In genomic region chr3:3125977-3126376, GRCh38 we compare ENCODE assay signal across 8 cellular contexts. TPM values are rescaled to one million over a fixed set of nuclear protein-coding genes. Genes with fewer than 3 reads are reported as not detected.
DNase-seq lines count a peak whose midpoint lies in the region; ATAC-seq, FAIRE-seq and TF ChIP-seq lines count a peak whose summit lies in the region.

No MANE protein-coding gene starts in this region.

- H3K36me3 Mint-ChIP-seq in Caco-2 (ENCODE audit: insufficient read depth, unreplicated experiment) = peaks cover 43% of the 10 kb centered on the region

- peak overlapping the region; percentile 99 for H3K4me3 Mint-ChIP-seq in Caco-2 (ENCODE audit: unreplicated experiment)

- TF ChIP-seq POLR2A in Peyer's patch (IDR thresholded peaks at IDR 0.05) = no peak

- TSS peak; percentile 85 for BruUV-seq in Caco-2 (replicated peaks; lab: Mats Ljungman, UMichigan)

- no peaks in the 10 kb centered on the region for H3K27me3 Mint-ChIP-seq in Caco-2 (ENCODE audit: insufficient read depth, unreplicated experiment)

- H3K4me1 Mint-ChIP-seq in Caco-2 (ENCODE audit: low read depth, unreplicated experiment) = peaks cover 11% of the 10 kb centered on the region

- ATAC-seq in pancreas (no peak), GM19463 (IDR thresholded peaks at IDR 0.05; ENCODE audit: unreplicated experiment) (no peak)

- no peak for FAIRE-seq in pancreas (lab: Jason Lieb, UNC)

- POLR2A ChIA-PET in Caco-2 (lab: Charles Lee) = no interaction called here

- intact Hi-C loops in Caco-2 (cut with micrococcal nuclease; ENCODE audit: unreplicated experiment) (loop anchor here (2.0 to 10.0 kb wide), 3 partner anchors 71 to 161 kb away; no protein-coding TSS in a partner anchor), pancreas (cut with DNase I) (no loop called here)

- no peak for DNase-seq in Caco-2
- DNase-seq in Peyer's patch = peak in 1 of 3 donors; percentile 26
- no peak for DNase-seq in epithelial cell of prostate (ENCODE audit: low read depth, low spot score)
- peak in 2 of 6 donors; percentile 18 to 20 for DNase-seq in pancreas
- DNase-seq in NCI-H524 (lab: John Stamatoyannopoulos, UW) = no peak
- no peak for DNase-seq in DMS153 treated with DMSO at 0.1 percent for 48 hours (lab: John Stamatoyannopoulos, UW; ENCODE audit: unreplicated experiment)
- no peak for DNase-seq in NCI-H2227 treated with DMSO at 0.1 percent for 48 hours (lab: John Stamatoyannopoulos, UW)

- H3K4me3 ChIP-seq in Caco-2 (ENCODE audit: low read depth, low read length) (peak overlapping the region; percentile 93), Peyer's patch (peak overlapping the region; percentile 79 to 98 (median 93)), pancreas (peak overlapping the region; percentile 61 to 100 (median 96))

- 0 out of 2 replicates have a peak, but pooled peaks cover 2% of the 10 kb centered on the region for H3K36me3 ChIP-seq in Caco-2 (ENCODE audit: control insufficient read depth, insufficient read depth, low read length)
- peaks cover 0 to 19% (median 0%) of the 10 kb centered on the region in 3 donors for H3K36me3 ChIP-seq in Peyer's patch
- H3K36me3 ChIP-seq in pancreas = peaks cover 0 to 18% (median 0%) of the 10 kb centered on the region in 3 donors

- H3K27ac ChIP-seq in Peyer's patch (peak overlapping the region; percentile 88 to 93 (median 92)), epithelial cell of prostate (peak overlapping the region; percentile 74), pancreas (peak overlapping the region; percentile 83 to 94 (median 90))

- no peaks in the 10 kb centered on the region for H3K9me3 Mint-ChIP-seq in Caco-2 (ENCODE audit: unreplicated experiment)

- H3K9me3 ChIP-seq in Caco-2 (no peaks in the 10 kb centered on the region), Peyer's patch (no peaks in the 10 kb centered on the region), pancreas (no peaks in the 10 kb centered on the region)

- CTCF ChIA-PET in Caco-2 (lab: Charles Lee) = no interaction called here

- 84 to 88% methylated on average over 24 of the region's 24 CpGs for WGBS in pancreas, 2 donors

- H3K27me3 ChIP-seq in Caco-2 (replicated peaks; ENCODE audit: control insufficient read depth, insufficient read depth, low read length) = no peaks in the 10 kb centered on the region
- no peaks in the 10 kb centered on the region for H3K27me3 ChIP-seq in Peyer's patch
- no peaks in the 10 kb centered on the region for H3K27me3 ChIP-seq in pancreas

- no peaks in the 10 kb centered on the region for H3K4me1 ChIP-seq in Caco-2
- H3K4me1 ChIP-seq in Peyer's patch = peaks cover 0 to 20% (median 4%) of the 10 kb centered on the region in 4 donors
- H3K4me1 ChIP-seq in pancreas = peaks cover 0 to 7% (median 6%) of the 10 kb centered on the region in 3 donors

- H3K27ac Mint-ChIP-seq in Caco-2 (ENCODE audit: unreplicated experiment) = peak overlapping the region; percentile 98

- TF ChIP-seq CTCF in Caco-2 (IDR thresholded peaks at IDR 0.05; ENCODE audit: insufficient read depth in 1 of 2, low read depth in 1 of 2, low read length in 1 of 2, severe bottlenecking in 1 of 2, unreplicated experiment in 1 of 2) (no peak), Peyer's patch (IDR thresholded peaks at IDR 0.05) (no peak), pancreas (IDR thresholded peaks at IDR 0.05) (no peak)

RNA-seq across cellular contexts. Expression of gene TRNT1, which starts 0.8 kb away (rescaled TPM):
- total RNA-seq in Caco-2 (2022) (40.1 and 43.6 TPM in 2 replicates), Peyer's patch (10 to 100 TPM; 22.6 to 52.0 (median 31.7) TPM), pancreas (10 to 100 TPM in 2 of 6 donors, 1 to 10 TPM in 4; 8.1 to 11.5 (median 8.4) TPM)
- polyA plus RNA-seq in pancreas = 1 to 10 TPM; 7.6 to 8.8 TPM

RNA-seq across cellular contexts. Expression of gene IL5RA, which starts 15.8 kb away (rescaled TPM):
- total RNA-seq in Caco-2 (2022) (0.09 and 0.23 TPM in 2 replicates), Peyer's patch (1 to 10 TPM in 1 of 4 donors, not detected in 3; 2.1 TPM), pancreas (under 1 TPM in 3 of 6 donors, not detected in 3; 0.04 to 0.14 (median 0.12) TPM)
- under 1 TPM; 0.15 to 0.35 TPM for polyA plus RNA-seq in pancreas

RNA-seq across cellular contexts. Expression of gene CRBN, which starts 53.5 kb away (rescaled TPM):
- 38.0 and 42.1 TPM in 2 replicates for total RNA-seq in Caco-2 (2022)
- total RNA-seq in Peyer's patch = 100 to 1,000 TPM in 2 of 4 donors, 10 to 100 TPM in 2; 70.1 to 314 (median 89.7) TPM
- total RNA-seq in pancreas = 10 to 100 TPM; 17.9 to 31.8 (median 26.9) TPM
- polyA plus RNA-seq in pancreas = 10 to 100 TPM; 13.8 to 23.3 TPM
